38 cellular contexts compared by ENCODE assay signal in the genomic region with DNA sequence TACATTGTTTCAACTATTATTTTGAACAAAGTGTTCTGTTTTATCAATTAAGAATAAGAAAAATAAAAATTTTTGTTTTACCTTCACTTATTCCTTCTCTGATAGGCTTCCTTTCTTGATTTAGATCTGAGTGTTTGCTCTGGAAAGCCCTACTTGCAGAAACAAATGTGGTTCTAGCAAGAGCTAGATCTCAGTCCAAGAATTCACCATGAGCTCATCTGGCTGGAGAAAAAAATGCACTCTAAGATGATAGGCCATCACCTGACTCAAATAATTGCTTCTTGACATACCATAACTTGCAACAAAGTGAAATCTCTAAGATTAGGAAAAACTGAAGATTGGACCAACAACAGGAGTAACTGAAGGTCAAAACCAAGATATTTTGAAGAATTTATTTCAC. TPM values are rescaled to one million over a fixed set of nuclear protein-coding genes. Genes with fewer than 3 reads are reported as not detected.
"Had no signal": no experiment of that assay in that cellular context is flagged by ENCODE, and none has a peak within 500 bp of the region (broad histone marks: within the 10 kb centered on the region; RNA-seq: fewer than 3 reads in every experiment).

No MANE protein-coding gene starts in this region.

- H3K27me3 ChIP-seq: adrenal gland, ascending aorta, body of pancreas, cardiac muscle cell had no signal

- H3K4me1 ChIP-seq: adrenal gland, ascending aorta, body of pancreas had no signal

- H3K36me3 ChIP-seq: adrenal gland, ascending aorta, cardiac muscle cell had no signal

- H3K27me3 Mint-ChIP-seq: activated B cell treated with CpG ODN at 0.5 μM for 24 hours; activated CD4-positive, alpha-beta memory T cell treated with anti-CD3 and anti-CD28 coated beads for 36 hours; activated CD8-positive, alpha-beta T cell treated with anti-CD3 and anti-CD28 coated beads for 36 hours; activated naive CD8-positive, alpha-beta T cell treated with anti-CD3 and anti-CD28 coated beads for 36 hours; activated T-helper 17 cell treated with anti-CD3 and anti-CD28 coated beads, Interleukin-2, amount 50 U/mL, for 72 hours had no signal

- H3K27ac Mint-ChIP-seq: activated B cell treated with CpG ODN at 0.5 μM for 24 hours; activated CD4-positive, alpha-beta memory T cell treated with anti-CD3 and anti-CD28 coated beads for 36 hours; activated CD4-positive, alpha-beta T cell treated with anti-CD3 and anti-CD28 coated beads, Interleukin-2, amount 10 ng/mL, durations not matched to agents 24 days and 14 days; activated CD8-positive, alpha-beta T cell treated with anti-CD3 and anti-CD28 coated beads for 36 hours; activated naive CD4-positive, alpha-beta T cell treated with anti-CD3 and anti-CD28 coated beads for 36 hours; activated naive CD4-positive, alpha-beta T cell treated with anti-CD3 and anti-CD28 coated beads, Interleukin-2, amount 50 U/mL, for 72 hours; activated naive CD8-positive, alpha-beta T cell treated with anti-CD3 and anti-CD28 coated beads for 36 hours; activated T-cell treated with anti-CD3 and anti-CD28 coated beads, Interleukin-2, amount 50 U/mL, for 72 hours; activated T-helper 1 cell treated with anti-CD3 and anti-CD28 coated beads, Interleukin-12 subunit alpha, Interleukin-12 subunit beta, Interleukin-2, Interleukin-4 antibody, amounts not matched to agents 30 ng/mL and 10 ng/mL and 1 ng/mL, durations not matched to agents 14 hours and 24 hours and 36 hours; activated T-helper 17 cell treated with anti-CD3 and anti-CD28 coated beads, Interleukin-2, amount 50 U/mL, for 72 hours; T-helper 1 cell treated with Interleukin-12 subunit alpha and Interleukin-12 subunit beta and Interleukin-4 antibody, amounts not matched to agents 30 μg/mL and 1 μg/mL, for 36 hours; T-helper 2 cell treated with Interferon-gamma antibody and Interleukin-4, amounts not matched to agents 5 μg/mL and 100 μg/mL, for 36 hours had no signal

- H3K4me3 ChIP-seq: adrenal gland, ascending aorta, body of pancreas, cardiac muscle cell had no signal

- ATAC-seq: activated CD8-positive, alpha-beta T cell treated with anti-CD3 and anti-CD28 coated beads for 36 hours; activated naive CD4-positive, alpha-beta T cell treated with anti-CD3 and anti-CD28 coated beads, Interleukin-2, amount 50 U/mL, for 72 hours; activated T-cell treated with anti-CD3 and anti-CD28 coated beads, Interleukin-2, amount 50 U/mL, for 4 hours; activated T-cell treated with anti-CD3 and anti-CD28 coated beads, Interleukin-2, amount 50 U/mL, for 72 hours; activated T-helper 17 cell treated with anti-CD3 and anti-CD28 coated beads, Interleukin-2, amount 50 U/mL, for 72 hours; body of pancreas had no signal

- H3K27ac ChIP-seq: adrenal gland, ascending aorta, body of pancreas, cardiac muscle cell, VCaP had no signal

- DNase-seq: activated B cell treated with CpG ODN at 0.5 μM for 24 hours; activated CD4-positive, alpha-beta memory T cell treated with anti-CD3 and anti-CD28 coated beads for 36 hours; activated CD4-positive, alpha-beta T cell treated with anti-CD3 and anti-CD28 coated beads for 4 hours; activated CD4-positive, alpha-beta T cell treated with anti-CD3 and anti-CD28 coated beads, Interleukin-2, amount 10 ng/mL, durations not matched to agents 24 days and 14 days; activated CD4-positive, alpha-beta T cell treated with anti-CD3 and anti-CD28 coated beads, Interleukin-2, amount 50 U/mL, for 1 hour; activated CD4-positive, alpha-beta T cell treated with anti-CD3 and anti-CD28 coated beads, Interleukin-2, amount 50 U/mL, for 4 hours; activated CD4-positive, CD25-positive, alpha-beta regulatory T cell treated with anti-CD3 and anti-CD28 coated beads, Interleukin-2, amount 50 U/mL, for 72 hours; activated CD8-positive, alpha-beta memory T cell treated with anti-CD3 and anti-CD28 coated beads, Interleukin-2, amount 50 U/mL, for 4 hours; activated CD8-positive, alpha-beta T cell treated with anti-CD3 and anti-CD28 coated beads for 36 hours; activated effector memory CD4-positive, alpha-beta T cell treated with anti-CD3 and anti-CD28 coated beads, Interleukin-2, amount 50 U/mL, for 16 hours; activated gamma-delta T cell treated with Interleukin-2 at 50 U/mL for 16 hours; activated naive CD4-positive, alpha-beta T cell; activated naive CD4-positive, alpha-beta T cell treated with anti-CD3 and anti-CD28 coated beads for 36 hours; activated naive CD4-positive, alpha-beta T cell treated with anti-CD3 and anti-CD28 coated beads, Interleukin-2, amount 50 U/mL, for 16 hours; activated naive CD8-positive, alpha-beta T cell treated with anti-CD3 and anti-CD28 coated beads for 36 hours; activated T-cell treated with anti-CD3 and anti-CD28 coated beads for 4 hours; activated T-cell treated with anti-CD3 and anti-CD28 coated beads, Interleukin-2, amount 50 U/mL, for 1 hour; activated T-cell treated with anti-CD3 and anti-CD28 coated beads, Interleukin-2, amount 50 U/mL, for 4 hours; activated T-cell treated with anti-CD3 and anti-CD28 coated beads, Interleukin-2, amount 50 U/mL, for 72 hours; adrenal gland; amygdala; anterior cingulate cortex; body of pancreas; caudate nucleus; cerebellar nuclear complex; SW 1271; T-helper 1 cell; T-helper 2 cell; T-helper 9 cell had no signal

- H3K4me1 Mint-ChIP-seq: activated B cell treated with CpG ODN at 0.5 μM for 24 hours had no signal

- H3K4me3 Mint-ChIP-seq: activated B cell treated with CpG ODN at 0.5 μM for 24 hours; activated CD4-positive, alpha-beta memory T cell treated with anti-CD3 and anti-CD28 coated beads for 36 hours; activated CD4-positive, alpha-beta T cell treated with anti-CD3 and anti-CD28 coated beads, Interleukin-2, amount 10 ng/mL, durations not matched to agents 24 days and 14 days; activated CD8-positive, alpha-beta T cell treated with anti-CD3 and anti-CD28 coated beads for 36 hours; activated naive CD4-positive, alpha-beta T cell treated with anti-CD3 and anti-CD28 coated beads for 36 hours; activated naive CD8-positive, alpha-beta T cell treated with anti-CD3 and anti-CD28 coated beads for 36 hours; activated T-cell treated with anti-CD3 and anti-CD28 coated beads, Interleukin-2, amount 50 U/mL, for 4 hours; activated T-cell treated with anti-CD3 and anti-CD28 coated beads, Interleukin-2, amount 50 U/mL, for 72 hours; activated T-helper 1 cell treated with anti-CD3 and anti-CD28 coated beads, Interleukin-12 subunit alpha, Interleukin-12 subunit beta, Interleukin-2, Interleukin-4 antibody, amounts not matched to agents 30 ng/mL and 10 ng/mL and 1 ng/mL, durations not matched to agents 14 hours and 24 hours and 36 hours; activated T-helper 17 cell treated with anti-CD3 and anti-CD28 coated beads, Interleukin-2, amount 50 U/mL, for 72 hours; central memory CD8-positive, alpha-beta T cell; T-helper 1 cell treated with Interleukin-12 subunit alpha and Interleukin-12 subunit beta and Interleukin-4 antibody, amounts not matched to agents 30 μg/mL and 1 μg/mL, for 36 hours; T-helper 2 cell treated with Interferon-gamma antibody and Interleukin-4, amounts not matched to agents 5 μg/mL and 100 μg/mL, for 36 hours had no signal

RNA-seq across cellular contexts. Expression of a gene that starts 6.3 kb away (rescaled TPM):
- total RNA-seq: ascending aorta, body of pancreas had no signal
- polyA plus RNA-seq: adrenal gland had no signal

RNA-seq across cellular contexts. Expression of a gene that starts 28.8 kb away (rescaled TPM):
- total RNA-seq: adrenal gland, ascending aorta, body of pancreas, cardiac muscle cell had no signal
- polyA plus RNA-seq: adrenal gland had no signal
